22 cellular contexts compared by ENCODE assay signal in the genomic region with DNA sequence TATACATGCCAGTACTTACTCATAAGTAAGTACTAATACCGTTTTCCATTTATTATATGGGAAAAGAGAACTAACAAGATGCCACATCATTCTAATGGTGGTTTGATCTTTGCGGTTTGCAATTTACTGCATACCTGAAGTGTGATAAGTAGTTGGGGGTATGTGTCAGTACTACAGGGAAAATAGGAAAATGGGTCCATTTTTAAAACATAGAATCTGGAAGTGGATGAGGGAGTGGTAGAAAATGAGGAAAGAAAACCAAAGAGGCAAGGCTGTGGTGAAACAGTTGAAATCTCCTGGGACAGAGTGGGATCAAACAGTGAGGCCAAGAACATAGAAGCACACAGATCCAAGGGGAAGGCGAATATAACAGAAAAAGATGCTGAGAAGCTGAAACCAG. TPM values are rescaled to one million over a fixed set of nuclear protein-coding genes. Genes with fewer than 3 reads are reported as not detected.
DNase-seq lines count a peak whose midpoint lies in the region; ATAC-seq and TF ChIP-seq lines count a peak whose summit lies in the region.
"Had no signal": no experiment of that assay in that cellular context is flagged by ENCODE, and none has a peak within 500 bp of the region (broad histone marks: within the 10 kb centered on the region; RNA-seq: fewer than 3 reads in every experiment).

No MANE protein-coding gene starts in this region.

- intact Hi-C loops in sciatic nerve (cut with DNase I), result no loop called here

- no peaks in the 10 kb centered on the region for H4K20me1 ChIP-seq in BLaER1 treated with 17β-estradiol and CSF1 and Interleukin-3, amounts not matched to agents 10 nM and 100 nM
- H4K20me1 ChIP-seq in smooth muscle cell (ENCODE audit: low read depth), result no peaks in the 10 kb centered on the region

- H3K9me3 ChIP-seq in BLaER1 treated with 17β-estradiol and CSF1 and Interleukin-3, amounts not matched to agents 10 nM and 100 nM (replicated peaks in 1 of 11), result no peaks in the 10 kb centered on the region
- no peaks in the 10 kb centered on the region for H3K9me3 ChIP-seq in smooth muscle cell (replicated peaks; ENCODE audit: low read depth)
- H3K9me3 ChIP-seq: gastrocnemius medialis, MG63, testis had no signal

- DNase-seq in LHCN-M2 (ENCODE audit: low read depth), result peak; percentile 89
- DNase-seq in cardiac fibroblast (ENCODE audit: low read depth in 2 of 2), result peak; percentile 31 to 53
- DNase-seq in sciatic nerve (ENCODE audit: low spot score), result no peak
- DNase-seq in NCI-H748 (lab: John Stamatoyannopoulos, UW; ENCODE audit: unreplicated experiment), result no peak
- DNase-seq in iPS-NIHi11 (ENCODE audit: low spot score), result no peak
- DNase-seq in smooth muscle cell (lab: John Stamatoyannopoulos, UW; ENCODE audit: unreplicated experiment), result no peak
- DNase-seq: activated CD4-positive, alpha-beta T cell treated with anti-CD3 and anti-CD28 coated beads, Interleukin-2, amount 50 U/mL, for 1 hour; activated CD8-positive, alpha-beta memory T cell treated with anti-CD3 and anti-CD28 coated beads, Interleukin-2, amount 50 U/mL, for 4 hours; activated effector memory CD4-positive, alpha-beta T cell treated with anti-CD3 and anti-CD28 coated beads, Interleukin-2, amount 50 U/mL, for 16 hours; activated naive CD8-positive, alpha-beta T cell treated with anti-CD3 and anti-CD28 coated beads, Interleukin-2, amount 50 U/mL, for 24 hours; dermis blood vessel endothelial cell; DMS79; gastrocnemius medialis; MG63; NCI-H1930; NCI-H226; retina; testis had no signal

- peaks cover 0 to 8% (median 4%) of the 10 kb centered on the region in 10 experiments; a peak in 8 of 20 replicates for H3K4me1 ChIP-seq in BLaER1 treated with 17β-estradiol and CSF1 and Interleukin-3, amounts not matched to agents 10 nM and 100 nM
- H3K4me1 ChIP-seq in smooth muscle cell (ENCODE audit: low read depth), result peaks cover 19% of the 10 kb centered on the region
- H3K4me1 ChIP-seq: gastrocnemius medialis, testis had no signal

- WGBS in smooth muscle cell (ENCODE audit: low lambda C conversion rate), result 79% methylated on average over 3 of the region's 3 CpGs

- no peaks in the 10 kb centered on the region for H3K36me3 ChIP-seq in BLaER1 treated with 17β-estradiol and CSF1 and Interleukin-3, amounts not matched to agents 10 nM and 100 nM
- H3K36me3 ChIP-seq in smooth muscle cell (ENCODE audit: low read depth), result no peaks in the 10 kb centered on the region
- H3K36me3 ChIP-seq: cardiac muscle cell, gastrocnemius medialis had no signal

- H3F3A ChIP-seq in smooth muscle cell (ENCODE audit: low read depth), result no peaks in the 10 kb centered on the region

- H3K27ac ChIP-seq in BLaER1 treated with 17β-estradiol and CSF1 and Interleukin-3, amounts not matched to agents 10 nM and 100 nM, result no peak overlapping the region
- no peak overlapping the region for H3K27ac ChIP-seq in smooth muscle cell (ENCODE audit: low read depth)
- H3K27ac ChIP-seq: cardiac muscle cell, gastrocnemius medialis, testis had no signal

- peak overlapping the region in 7 of 11 experiments; percentile 15 to 55 (median 37); a peak in 10 of 22 replicates for H3K4me2 ChIP-seq in BLaER1 treated with 17β-estradiol and CSF1 and Interleukin-3, amounts not matched to agents 10 nM and 100 nM
- H3K4me2 ChIP-seq in smooth muscle cell, result no peak overlapping the region

- ATAC-seq in sciatic nerve (peak; percentile 90), HG03521 (IDR thresholded peaks at IDR 0.05; ENCODE audit: unreplicated experiment) (no peak)
- ATAC-seq: activated naive CD8-positive, alpha-beta T cell treated with anti-CD3 and anti-CD28 coated beads, Interleukin-2, amount 50 U/mL, for 24 hours had no signal

- no peak overlapping the region for H3K4me3 ChIP-seq in BLaER1 treated with 17β-estradiol and CSF1 and Interleukin-3, amounts not matched to agents 10 nM and 100 nM
- H3K4me3 ChIP-seq in cardiac fibroblast (replicated peaks in 1 of 2; ENCODE audit: low read depth in 2 of 2, low read length in 2 of 2) (no peak overlapping the region), smooth muscle cell (no peak overlapping the region)
- H3K4me3 ChIP-seq: cardiac muscle cell, gastrocnemius medialis, lung, MG63, testis had no signal

- no peak overlapping the region for H2AFZ ChIP-seq in smooth muscle cell (ENCODE audit: low read depth)

- TF ChIP-seq CTCF in cardiac fibroblast (IDR thresholded peaks at IDR 0.05; ENCODE audit: low read depth, low read length) (no peak), smooth muscle cell (IDR thresholded peaks at IDR 0.05; ENCODE audit: borderline replicate concordance, insufficient read depth, poor library complexity, severe bottlenecking) (no peak)

- no peaks in the 10 kb centered on the region for H3K79me2 ChIP-seq in smooth muscle cell (ENCODE audit: low read depth)

- H3K27me3 ChIP-seq in BLaER1 treated with 17β-estradiol and CSF1 and Interleukin-3, amounts not matched to agents 10 nM and 100 nM, result no peaks in the 10 kb centered on the region
- H3K27me3 ChIP-seq in smooth muscle cell (ENCODE audit: low read depth), result no peaks in the 10 kb centered on the region
- H3K27me3 ChIP-seq: cardiac muscle cell, gastrocnemius medialis, MG63, testis had no signal

- H3K9ac ChIP-seq in BLaER1 treated with 17β-estradiol and CSF1 and Interleukin-3, amounts not matched to agents 10 nM and 100 nM, result no peak overlapping the region
- no peak overlapping the region for H3K9ac ChIP-seq in smooth muscle cell (ENCODE audit: low read depth)

RNA-seq across cellular contexts. Expression of gene ADAMTSL1, which starts 6.7 kb away (rescaled TPM):
- total RNA-seq in LHCN-M2 (2014; rRNA removed), result 74.5 and 85.1 TPM in 2 replicates
- 61.3 TPM for polyA plus RNA-seq in LHCN-M2 (2012)
- total RNA-seq in sciatic nerve, result 61.8 TPM
- total RNA-seq in smooth muscle cell, result 4.3 and 6.4 TPM in 2 replicates
- 2.0 and 4.4 TPM in 2 replicates for polyA plus RNA-seq in smooth muscle cell

Comparison
In these comparisons a context has a peak if more than half of its experiments do, and no peak if none do; other contexts are left out.
1. DNase-seq: peak in LHCN-M2 (single experiment) and cardiac fibroblast (2 of 2); none in sciatic nerve (single experiment), NCI-H748 (single experiment), iPS-NIHi11 (single experiment) and smooth muscle cell (single experiment).